Comparison of ENCODE assay signal across 8 cellular contexts in genomic region chr16:11586856-11587642, GRCh38. TPM values are rescaled to one million over a fixed set of nuclear protein-coding genes. Genes with fewer than 3 reads are reported as not detected.
DNase-seq lines count a peak whose midpoint lies in the region; ATAC-seq and TF ChIP-seq lines count a peak whose summit lies in the region.

Gene LITAF, minus strand, starts transcription at chr16:11586919. Its CDS starts 30,189 bp downstream, at chr16:11556730.

- H3K27me3 ChIP-seq in heart left ventricle: no peaks in the 10 kb centered on the region
- no peaks in the 10 kb centered on the region for H3K27me3 ChIP-seq in prostate gland (replicated peaks; ENCODE audit: insufficient read depth)

- TF ChIP-seq POLR2A in heart left ventricle (IDR thresholded peaks at IDR 0.05): peak in 1 of 2 donors; percentile 73
- peak; percentile 76 for TF ChIP-seq POLR2A in prostate gland (IDR thresholded peaks at IDR 0.05)

- peaks cover 36% of the 10 kb centered on the region for H3K4me1 Mint-ChIP-seq in activated naive CD8-positive, alpha-beta T cell treated with anti-CD3 and anti-CD28 coated beads, Interleukin-2, amount 50 U/mL, for 24 hours

- CTCF ChIA-PET in AG04449 (lab: Yijun Ruan, JAX): interaction anchor here (0.8 to 2.3 kb wide), 5 partner anchors 10 to 211 kb away, joined by 3 to 10 read pairs (median 6); no protein-coding TSS in a partner anchor

- ATAC-seq in GM18520 (IDR thresholded peaks at IDR 0.05; ENCODE audit: unreplicated experiment) (peak; percentile 20), HG03135 (IDR thresholded peaks at IDR 0.05; ENCODE audit: unreplicated experiment) (peak; percentile 54), heart left ventricle (peak; percentile 28 to 90 (median 82)), GM21367 (IDR thresholded peaks at IDR 0.05; ENCODE audit: unreplicated experiment) (no peak)
- peak; percentile 64 for ATAC-seq in activated naive CD8-positive, alpha-beta T cell treated with anti-CD3 and anti-CD28 coated beads, Interleukin-2, amount 50 U/mL, for 24 hours

- WGBS in heart left ventricle, 4 donors: 1 to 4% (median 4%) methylated on average over 41 to 74 of the region's 74 CpGs
- 3% methylated on average over 59 of the region's 74 CpGs for WGBS in prostate gland

- H3K9ac ChIP-seq in SK-N-MC (ENCODE audit: insufficient read length): peak within 1 kb of the TSS; percentile 29

- H3K9me3 ChIP-seq in SK-N-MC (ENCODE audit: low read depth, low read length) (no peaks in the 10 kb centered on the region), heart left ventricle (peaks cover 0 to 4% (median 0%) of the 10 kb centered on the region in 12 donors), prostate gland (no peaks in the 10 kb centered on the region)

- H3K27ac Mint-ChIP-seq in activated naive CD8-positive, alpha-beta T cell treated with anti-CD3 and anti-CD28 coated beads, Interleukin-2, amount 50 U/mL, for 24 hours: peak within 1 kb of the TSS; percentile 87

- H3K4me3 ChIP-seq in AG04449 (ENCODE audit: low read depth, low read length): peak within 1 kb of the TSS; percentile 77
- peak within 1 kb of the TSS; percentile 67 for H3K4me3 ChIP-seq in SK-N-MC
- peak within 1 kb of the TSS; percentile 58 to 98 (median 84) for H3K4me3 ChIP-seq in heart left ventricle
- peak within 1 kb of the TSS; percentile 96 to 97 for H3K4me3 ChIP-seq in prostate gland

- DNase-seq in AG04449 (ENCODE audit: low read depth, low spot score) (no peak), SK-N-MC (ENCODE audit: low read depth, low spot score) (no peak), heart left ventricle (peak; percentile 73 to 87 (median 77)), prostate gland (ENCODE audit: low spot score) (peak; percentile 60)
- peak; percentile 74 for DNase-seq in activated naive CD8-positive, alpha-beta T cell treated with anti-CD3 and anti-CD28 coated beads, Interleukin-2, amount 50 U/mL, for 24 hours

- TF ChIP-seq CTCF in AG04449 (IDR thresholded peaks at IDR 0.05; ENCODE audit: insufficient read depth, low read length, missing control alignments) (no peak), heart left ventricle (IDR thresholded peaks at IDR 0.05) (peak in 3 of 12 donors; percentile 5 to 15 (median 7)), prostate gland (IDR thresholded peaks at IDR 0.05) (peak in 2 of 4 experiments; percentile 8 to 25)

- H3K36me3 Mint-ChIP-seq in activated naive CD8-positive, alpha-beta T cell treated with anti-CD3 and anti-CD28 coated beads, Interleukin-2, amount 50 U/mL, for 24 hours (ENCODE audit: low read depth): peaks cover 8% of the 10 kb centered on the region

- peak within 1 kb of the TSS; percentile 95 for H3K4me3 Mint-ChIP-seq in activated naive CD8-positive, alpha-beta T cell treated with anti-CD3 and anti-CD28 coated beads, Interleukin-2, amount 50 U/mL, for 24 hours

- intact Hi-C loops in heart left ventricle (cut with DNase I): loop anchor here in 5 of 10 donors (2.0 to 10.0 kb wide), 5 partner anchors 35 to 58 kb away; no protein-coding TSS in a partner anchor
- intact Hi-C loops in prostate gland (cut with DNase I): no loop called here

- POLR2A ChIA-PET in AG04449 (lab: Yijun Ruan, JAX): interaction anchor here (1.0 kb wide), 1 partner anchor 8 kb away, joined by 3 read pairs; no protein-coding TSS in a partner anchor

- H3K27me3 Mint-ChIP-seq in activated naive CD8-positive, alpha-beta T cell treated with anti-CD3 and anti-CD28 coated beads, Interleukin-2, amount 50 U/mL, for 24 hours: no peaks in the 10 kb centered on the region

- no peaks in the 10 kb centered on the region for H3K36me3 ChIP-seq in SK-N-MC (ENCODE audit: insufficient read depth, low read length)
- no peaks in the 10 kb centered on the region for H3K36me3 ChIP-seq in heart left ventricle
- H3K36me3 ChIP-seq in prostate gland: no peaks in the 10 kb centered on the region

- no peak within 1 kb of the TSS for H3K27ac ChIP-seq in SK-N-MC
- peak within 1 kb of the TSS; percentile 81 to 98 (median 92) for H3K27ac ChIP-seq in heart left ventricle
- peak within 1 kb of the TSS; percentile 99 for H3K27ac ChIP-seq in prostate gland

- H3K9me3 Mint-ChIP-seq in activated naive CD8-positive, alpha-beta T cell treated with anti-CD3 and anti-CD28 coated beads, Interleukin-2, amount 50 U/mL, for 24 hours: no peaks in the 10 kb centered on the region

- H3K4me1 ChIP-seq in heart left ventricle (peaks cover 0 to 52% (median 19%) of the 10 kb centered on the region in 12 donors), prostate gland (replicated peaks) (no peaks in the 10 kb centered on the region)

RNA-seq across cellular contexts. Expression of gene LITAF, which starts in this region (rescaled TPM):
- 100 to 1,000 TPM in 1 of 9 donors, 10 to 100 TPM in 8; 34.1 to 133 (median 54.0) TPM for total RNA-seq in heart left ventricle
- 10 to 100 TPM; 12.2 to 32.5 TPM for polyA plus RNA-seq in heart left ventricle
- total RNA-seq in prostate gland: 100 to 1,000 TPM in 1 of 2 donors, 10 to 100 TPM in 1; 92.5 to 137 TPM

Comparison
In these comparisons a context has a peak if more than half of its experiments do, and no peak if none do; other contexts are left out.
1. DNase-seq: peak in activated naive CD8-positive, alpha-beta T cell treated with anti-CD3 and anti-CD28 coated beads, Interleukin-2, amount 50 U/mL, for 24 hours (single experiment), heart left ventricle (5 of 5) and prostate gland (single experiment); none in AG04449 (single experiment) and SK-N-MC (single experiment).
2. Peak in every context shown above with its lines, with median percentiles within 50 percentile points of each other: H3K4me3 ChIP-seq.